ENCODE assay signal across 12 cellular contexts in the genomic region with DNA sequence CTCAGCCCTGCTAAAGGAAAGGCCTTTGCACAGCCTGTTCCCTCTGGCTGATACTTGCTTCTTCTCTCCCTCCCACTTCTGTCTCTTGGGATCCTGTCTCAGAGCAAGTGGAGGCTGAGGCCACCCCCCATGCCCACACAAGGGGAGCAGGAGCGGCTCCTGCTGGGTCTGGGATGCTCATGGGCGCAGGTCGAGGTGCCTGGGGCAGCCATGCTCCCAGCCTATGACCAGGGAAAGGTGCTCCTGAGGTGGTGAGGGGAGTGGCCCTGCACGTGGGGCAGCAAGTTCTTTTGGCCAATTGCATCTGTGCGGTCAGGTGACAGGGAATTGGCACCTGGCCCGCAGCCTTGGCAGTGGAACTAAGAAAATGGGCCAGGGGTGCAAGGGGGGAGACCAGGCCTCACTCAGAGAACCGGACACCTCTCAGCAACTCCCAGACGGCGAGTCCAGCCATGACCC. TPM values are rescaled to one million over a fixed set of nuclear protein-coding genes. Genes with fewer than 3 reads are reported as not detected.
DNase-seq lines count a peak whose midpoint lies in the region; ATAC-seq, FAIRE-seq and TF ChIP-seq lines count a peak whose summit lies in the region.
"Had no signal": no experiment of that assay in that cellular context is flagged by ENCODE, and none has a peak within 500 bp of the region (broad histone marks: within the 10 kb centered on the region; RNA-seq: fewer than 3 reads in every experiment).

No MANE protein-coding gene starts in this region.

- H3K27me3 ChIP-seq in breast epithelium: no peaks in the 10 kb centered on the region
- peaks cover 28% of the 10 kb centered on the region for H3K27me3 ChIP-seq in hepatocyte

- no peak overlapping the region for H3K27ac Mint-ChIP-seq in glutamatergic neuron (ENCODE audit: unreplicated experiment)
- H3K27ac Mint-ChIP-seq: H9 had no signal

- peaks cover 6% of the 10 kb centered on the region for H3K4me1 Mint-ChIP-seq in glutamatergic neuron (ENCODE audit: low read depth, unreplicated experiment)

- CTCF ChIA-PET in RWPE1 (lab: Yijun Ruan, JAX): no interaction called here

- H3K36me3 ChIP-seq in breast epithelium (no peaks in the 10 kb centered on the region), hepatocyte (replicated peaks; ENCODE audit: insufficient read depth, low read depth) (no peaks in the 10 kb centered on the region)

- POLR2A ChIA-PET in RWPE1 (lab: Yijun Ruan, JAX; ENCODE audit: low non-redundant PET): no interaction called here

- no peak for TF ChIP-seq POLR2A in breast epithelium (IDR thresholded peaks at IDR 0.05)

- H3K9me2 ChIP-seq in hepatocyte (replicated peaks; ENCODE audit: insufficient read depth): no peaks in the 10 kb centered on the region

- H3K4me3 ChIP-seq in breast epithelium (peak overlapping the region in 1 of 3 donors; percentile 76), hepatocyte (no peak overlapping the region)

- no peak for TF ChIP-seq CTCF in breast epithelium (IDR thresholded peaks at IDR 0.05)
- no peak for TF ChIP-seq CTCF in RWPE1 (conservative IDR thresholded peaks at IDR 0.05; ENCODE audit: low read depth)
- TF ChIP-seq CTCF in glutamatergic neuron (IDR thresholded peaks at IDR 0.05; ENCODE audit: partially characterized antibody, unreplicated experiment): no peak
- TF ChIP-seq CTCF in hepatocyte (IDR thresholded peaks at IDR 0.05; ENCODE audit: poor library complexity): no peak

- H3K27ac ChIP-seq in breast epithelium: peak overlapping the region in 1 of 2 donors; percentile 78
- H3K27ac ChIP-seq in RWPE1: peak overlapping the region; percentile 79
- H3K27ac ChIP-seq in hepatocyte: no peak overlapping the region

- peak; percentile 73 to 81 for DNase-seq in T47D (ENCODE audit: low read depth in 1 of 2, low spot score in 1 of 2)
- no peak for DNase-seq in breast epithelium (ENCODE audit: low spot score in 2 of 2)
- DNase-seq in RWPE1 (ENCODE audit: low spot score): no peak
- no peak for DNase-seq in glutamatergic neuron
- DNase-seq in urothelium cell line (ENCODE audit: low spot score): no peak
- DNase-seq in HCEC 1CT: no peak
- no peak for DNase-seq in hepatocyte (ENCODE audit: low spot score)
- DNase-seq: H9, mesendoderm, NCI-H1092 treated with DMSO at 0.1 percent for 48 hours, SHP77 treated with DMSO at 0.1 percent for 48 hours had no signal

- peak overlapping the region; percentile 75 for H3K4me3 Mint-ChIP-seq in glutamatergic neuron (ENCODE audit: unreplicated experiment)

- peaks cover 6% of the 10 kb centered on the region for H3K27me3 Mint-ChIP-seq in glutamatergic neuron (ENCODE audit: unreplicated experiment)

- no peak for ATAC-seq in GM21576 (IDR thresholded peaks at IDR 0.05; ENCODE audit: unreplicated experiment)

- no peaks in the 10 kb centered on the region for H4K20me1 ChIP-seq in hepatocyte (ENCODE audit: insufficient read depth, poor library complexity, severe bottlenecking)

- FAIRE-seq in urothelium cell line (lab: Jason Lieb, UNC): peak; percentile 56

- H3K9me3 ChIP-seq in breast epithelium (no peaks in the 10 kb centered on the region), hepatocyte (ENCODE audit: low read depth) (no peaks in the 10 kb centered on the region)

- H3K79me2 ChIP-seq in hepatocyte: no peaks in the 10 kb centered on the region

- H3K4me1 ChIP-seq in breast epithelium (peaks cover 12 to 34% of the 10 kb centered on the region in 2 donors), hepatocyte (ENCODE audit: insufficient read depth) (peaks cover 34% of the 10 kb centered on the region)

- H3K9me3 Mint-ChIP-seq in glutamatergic neuron (ENCODE audit: unreplicated experiment): peaks cover 3% of the 10 kb centered on the region

- intact Hi-C loops in breast epithelium (cut with DNase I; ENCODE audit: low total_unique reads): no loop called here

- H3K36me3 Mint-ChIP-seq in glutamatergic neuron (ENCODE audit: unreplicated experiment): no peaks in the 10 kb centered on the region

- WGBS in hepatocyte (ENCODE audit: low lambda C conversion rate, missing lambda C conversion rate): 66% methylated on average over 9 of the region's 9 CpGs

- H3K4me2 ChIP-seq in hepatocyte: no peak overlapping the region

- H2AFZ ChIP-seq in hepatocyte: no peak overlapping the region

- in situ Hi-C loops in T47D (cut with HindIII; ENCODE audit: low pct_unique_long_range_greater_than_20kb, low sequenced_read_pairs): no loop called here

RNA-seq across cellular contexts. Expression of a gene that starts 1.5 kb away (rescaled TPM):
- total RNA-seq in breast epithelium: 10 to 100 TPM in 2 of 3 donors, 1 to 10 TPM in 1; 5.7 to 16.5 (median 13.4) TPM
- total RNA-seq in glutamatergic neuron (ENCODE audit: unreplicated experiment): 131 TPM
- 1.4 and 2.3 TPM in 2 replicates for total RNA-seq in hepatocyte
- 0.62 and 1.1 TPM in 2 replicates for polyA plus RNA-seq in hepatocyte

RNA-seq across cellular contexts. Expression of a gene that starts 7.2 kb away (rescaled TPM):
- total RNA-seq in breast epithelium (1 to 10 TPM; 3.8 to 9.8 (median 5.3) TPM), glutamatergic neuron (ENCODE audit: unreplicated experiment) (88.5 TPM), hepatocyte (12.5 and 13.8 TPM in 2 replicates)
- 33.8 and 51.4 TPM in 2 replicates for polyA plus RNA-seq in hepatocyte

RNA-seq across cellular contexts. Expression of a gene that starts 17.6 kb away (rescaled TPM):
- total RNA-seq in breast epithelium: 10 to 100 TPM; 22.9 to 35.7 (median 29.4) TPM
- total RNA-seq in glutamatergic neuron (ENCODE audit: unreplicated experiment): 88.2 TPM
- 21.5 and 23.8 TPM in 2 replicates for total RNA-seq in hepatocyte
- polyA plus RNA-seq in hepatocyte: 30.2 and 40.5 TPM in 2 replicates

RNA-seq across cellular contexts. Expression of a gene that starts 23.9 kb away (rescaled TPM):
- total RNA-seq in breast epithelium (10 to 100 TPM; 34.2 to 66.2 (median 59.6) TPM), glutamatergic neuron (ENCODE audit: unreplicated experiment) (51.0 TPM), hepatocyte (14.0 and 26.2 TPM in 2 replicates)
- 31.5 and 44.1 TPM in 2 replicates for polyA plus RNA-seq in hepatocyte

RNA-seq across cellular contexts. Expression of a gene that starts 38.8 kb away (rescaled TPM):
- total RNA-seq in breast epithelium (100 to 1,000 TPM in 2 of 3 donors, 10 to 100 TPM in 1; 79.0 to 137 (median 122) TPM), glutamatergic neuron (ENCODE audit: unreplicated experiment) (95.2 TPM), hepatocyte (91.4 and 113 TPM in 2 replicates)
- 147 and 158 TPM in 2 replicates for polyA plus RNA-seq in hepatocyte

Comparison
In these comparisons a context has a peak if more than half of its experiments do, and no peak if none do; other contexts are left out.
1. DNase-seq: peak in T47D (2 of 2); none in breast epithelium (0 of 2), RWPE1 (single experiment), glutamatergic neuron (single experiment), urothelium cell line (single experiment), HCEC 1CT (single experiment) and hepatocyte (single experiment).